ENCODE assay signal across 2 cellular contexts in genomic region chr9:3835393-3835792, GRCh38.
TF ChIP-seq lines count a peak whose summit lies in the region.

No MANE protein-coding gene starts in this region.

TF ChIP-seq in endothelial cell of umbilical vein, 7 proteins besides CTCF, POLR2A, EP300 and RAD21 (continued from another document):
- TF ChIP-seq EZH2 (IDR thresholded peaks at IDR 0.05; ENCODE audit: borderline replicate concordance, low read depth, low read length, severe bottlenecking), result no peak

TF ChIP-seq in HEK293T, 16 proteins besides CTCF, POLR2A, EP300 and RAD21 (continued from another document):
- TF ChIP-seq FOXA1 (IDR thresholded peaks at IDR 0.05) (no peak), CTBP1 (IDR thresholded peaks at IDR 0.05; ENCODE audit: borderline replicate concordance) (no peak), ZNF384 (IDR thresholded peaks at IDR 0.05) (no peak), NFRKB (IDR thresholded peaks at IDR 0.05) (no peak), HDGF (IDR thresholded peaks at IDR 0.05; ENCODE audit: borderline replicate concordance) (no peak), TARDBP (IDR thresholded peaks at IDR 0.05) (no peak), BHLHE40 (IDR thresholded peaks at IDR 0.05; ENCODE audit: borderline replicate concordance) (no peak), LEF1 (IDR thresholded peaks at IDR 0.05; ENCODE audit: borderline replicate concordance) (no peak), ARNT (IDR thresholded peaks at IDR 0.05) (no peak)
